Comparison of ENCODE assay signal across 8 cellular contexts in genomic region chr9:83622814-83623633, GRCh38. TPM values are rescaled to one million over a fixed set of nuclear protein-coding genes. Genes with fewer than 3 reads are reported as not detected.
DNase-seq lines count a peak whose midpoint lies in the region; ATAC-seq and TF ChIP-seq lines count a peak whose summit lies in the region.

Gene IDNK (plus strand): TSS chr9:83623143. CDS start chr9:83623172, 29 bp downstream.

- H3K36me3 ChIP-seq in KMS-11 (ENCODE audit: insufficient read depth) (no peaks in the 10 kb centered on the region), adrenal gland (replicated peaks in 1 of 2) (no peaks in the 10 kb centered on the region), left ventricle myocardium inferior (peaks cover 8% of the 10 kb centered on the region), psoas muscle (ENCODE audit: insufficient read depth in 1 of 2, low read depth in 1 of 2) (peaks cover 0 to 9% of the 10 kb centered on the region in 2 donors), aorta (ENCODE audit: control insufficient read depth in 1 of 2, insufficient read depth in 2 of 2, low read length in 1 of 2) (no peaks in the 10 kb centered on the region)

- peak within 1 kb of the TSS; percentile 96 for H3K4me2 ChIP-seq in KMS-11

- no peaks in the 10 kb centered on the region for H4K20me1 ChIP-seq in KMS-11 (ENCODE audit: insufficient read depth)

- H3K27me3 ChIP-seq in KMS-11 (ENCODE audit: insufficient read depth, low read depth), result no peaks in the 10 kb centered on the region
- H3K27me3 ChIP-seq in adrenal gland, result no peaks in the 10 kb centered on the region
- H3K27me3 ChIP-seq in left ventricle myocardium inferior (ENCODE audit: low read depth), result no peaks in the 10 kb centered on the region
- H3K27me3 ChIP-seq in psoas muscle (ENCODE audit: insufficient read depth in 3 of 3, low read length in 2 of 3), result no peaks in the 10 kb centered on the region
- H3K27me3 ChIP-seq in aorta (ENCODE audit: control insufficient read depth in 1 of 2, insufficient read depth in 2 of 2, low read length in 1 of 2), result no peaks in the 10 kb centered on the region

- H3K4me1 ChIP-seq in KMS-11 (ENCODE audit: low read depth, poor library complexity, severe bottlenecking) (peaks cover 10% of the 10 kb centered on the region), adrenal gland (replicated peaks in 1 of 2) (peaks cover 2 to 9% of the 10 kb centered on the region in 2 donors), left ventricle myocardium inferior (peaks cover 20% of the 10 kb centered on the region), psoas muscle (no peaks in the 10 kb centered on the region), aorta (ENCODE audit: control insufficient read depth in 1 of 2, insufficient read depth in 2 of 2, low read length in 2 of 2) (peaks cover 0 to 1% of the 10 kb centered on the region in 2 donors)

- H3K4me3 ChIP-seq in KMS-11 (IDR thresholded peaks at IDR 0.05; ENCODE audit: insufficient read depth, low read depth, low read length) (no peak within 1 kb of the TSS), adrenal gland (peak within 1 kb of the TSS; percentile 47 to 99 (median 73)), left ventricle myocardium inferior (peak within 1 kb of the TSS; percentile 81), psoas muscle (peak within 1 kb of the TSS; percentile 88), aorta (ENCODE audit: low read length in 2 of 2) (peak within 1 kb of the TSS; percentile 50 to 91)

- 0 to 1% (median 0%) methylated on average over 24 to 89 of the region's 89 CpGs for WGBS in adrenal gland, 4 donors
- 1% methylated on average over 57 to 89 of the region's 89 CpGs for WGBS in psoas muscle, 3 donors
- WGBS in aorta, 2 donors, result 0% methylated on average over 76 to 89 of the region's 89 CpGs

- TF ChIP-seq CTCF in KMS-11 (conservative IDR thresholded peaks at IDR 0.05; ENCODE audit: low read depth, low read length) (no peak), adrenal gland (IDR thresholded peaks at IDR 0.05) (no peak), left ventricle myocardium inferior (IDR thresholded peaks at IDR 0.05; ENCODE audit: borderline replicate concordance) (no peak), psoas muscle (IDR thresholded peaks at IDR 0.05) (no peak)

- 0 out of 2 replicates have a peak, but pooled peaks cover 4% of the 10 kb centered on the region for H3K79me2 ChIP-seq in KMS-11 (ENCODE audit: insufficient read depth, low read depth)

- H3K27ac ChIP-seq in KMS-11 (peak within 1 kb of the TSS; percentile 85), adrenal gland (peak within 1 kb of the TSS in 4 of 5 donors; percentile 79 to 89 (median 86)), left ventricle myocardium inferior (replicated peaks) (peak within 1 kb of the TSS; percentile 89), psoas muscle (peak within 1 kb of the TSS; percentile 67), aorta (ENCODE audit: low read depth in 1 of 2, low read length in 2 of 2) (peak within 1 kb of the TSS; percentile 36 to 89)

- peak; percentile 69 for ATAC-seq in GM21786 (IDR thresholded peaks at IDR 0.05; ENCODE audit: unreplicated experiment)
- peak; percentile 71 to 77 (median 75) for ATAC-seq in psoas muscle
- ATAC-seq in aorta (ENCODE audit: low FRiP score), result peak; percentile 91

- intact Hi-C loops in adrenal gland (cut with DNase I) (no loop called here), left ventricle myocardium inferior (cut with micrococcal nuclease) (no loop called here), psoas muscle (cut with DNase I) (loop anchor here in 1 of 2 donors (5.0 to 10.0 kb wide), 2 partner anchors 84 to 292 kb away; partner anchors contain the start of gene UBQLN1), aorta (cut with DNase I) (loop anchor here (5.0 to 10.0 kb wide), 3 partner anchors 84 to 292 kb away; partner anchors contain the start of gene UBQLN1 (in 2 of the 2))

- peak; percentile 21 to 33 for TF ChIP-seq POLR2A in adrenal gland (IDR thresholded peaks at IDR 0.05)

- DNase-seq in GDM1 (lab: John Stamatoyannopoulos, UW) (peak; percentile 65), SW480 (ENCODE audit: low spot score) (peak; percentile 51), adrenal gland (peak; percentile 50 to 72 (median 59)), left ventricle myocardium inferior (peak; percentile 73), psoas muscle (peak; percentile 67 to 77), aorta (peak; percentile 77 to 91)

- H3K9ac ChIP-seq in KMS-11, result peak within 1 kb of the TSS; percentile 98

- peak within 1 kb of the TSS; percentile 96 for H2AFZ ChIP-seq in KMS-11 (ENCODE audit: low read depth)

- no peaks in the 10 kb centered on the region for H3K9me3 ChIP-seq in adrenal gland (replicated peaks in 1 of 3)
- no peaks in the 10 kb centered on the region for H3K9me3 ChIP-seq in left ventricle myocardium inferior (replicated peaks)
- no peaks in the 10 kb centered on the region for H3K9me3 ChIP-seq in psoas muscle
- H3K9me3 ChIP-seq in aorta (ENCODE audit: control insufficient read depth, low read length), result no peaks in the 10 kb centered on the region

RNA-seq across cellular contexts. Expression of gene IDNK, which starts in this region (rescaled TPM):
- 10 to 100 TPM in 6 of 8 donors, 1 to 10 TPM in 2; 8.1 to 25.2 (median 11.7) TPM for total RNA-seq in adrenal gland
- polyA plus RNA-seq in adrenal gland, result 10 to 100 TPM; 18.1 to 21.6 (median 20.3) TPM
- total RNA-seq in left ventricle myocardium inferior, result 3.5 TPM
- 1 to 10 TPM; 1.0 to 1.8 (median 1.2) TPM for total RNA-seq in psoas muscle
- polyA plus RNA-seq in psoas muscle, result 1 to 10 TPM in 1 of 3 donors, under 1 TPM in 2; 0.38 to 1.0 (median 0.83) TPM
- 1 to 10 TPM; 1.7 to 6.3 TPM for total RNA-seq in aorta
- 10 to 100 TPM in 1 of 2 donors, 1 to 10 TPM in 1; 8.3 to 21.8 TPM for polyA plus RNA-seq in aorta

Comparison
In these comparisons a context has a peak if more than half of its experiments do, and no peak if none do; other contexts are left out.
1. RNA of gene IDNK (polyA plus RNA-seq): 8.3 to 21.8 TPM in aorta and 18.1 to 21.6 TPM in adrenal gland; 0.38 to 1.0 TPM in psoas muscle; every median in the first group is over 4 times any median in the second.
2. intact Hi-C loops: an anchor here in aorta (5.0 to 10.0 kb wide); none called in adrenal gland and left ventricle myocardium inferior.
3. Peak in every context shown above with its lines, with median percentiles within 50 percentile points of each other: DNase-seq, ATAC-seq and H3K27ac ChIP-seq.